Comparison of ENCODE assay signal across 22 cellular contexts in genomic region chr5:6443326-6443725, GRCh38. TPM values are rescaled to one million over a fixed set of nuclear protein-coding genes. Genes with fewer than 3 reads are reported as not detected.
"Had no signal": no experiment of that assay in that cellular context is flagged by ENCODE, and none has a peak within 500 bp of the region (broad histone marks: within the 10 kb centered on the region; RNA-seq: fewer than 3 reads in every experiment).

No MANE protein-coding gene starts in this region.

- H3K4me3 ChIP-seq: colonic mucosa, dorsolateral prefrontal cortex, esophagus muscularis mucosa, gastroesophageal sphincter, heart right ventricle, left lung, lower lobe of right lung had no signal

- H3K36me3 ChIP-seq: colonic mucosa, esophagus muscularis mucosa, gastroesophageal sphincter, heart right ventricle, left lung, lower lobe of right lung had no signal

- H3K27me3 ChIP-seq: colonic mucosa, dorsolateral prefrontal cortex, heart right ventricle had no signal

- H3K9me3 ChIP-seq: colonic mucosa had no signal

- H3K27ac ChIP-seq: colonic mucosa, dorsolateral prefrontal cortex, esophagus muscularis mucosa, foreskin keratinocyte, gastroesophageal sphincter, heart right ventricle, left lung, lower lobe of right lung had no signal

- H3K4me1 ChIP-seq: colonic mucosa, esophagus muscularis mucosa, foreskin keratinocyte, gastroesophageal sphincter, heart right ventricle, left lung, lower lobe of right lung had no signal

- ATAC-seq: foreskin keratinocyte; gastroesophageal sphincter; heart right ventricle; left cardiac atrium; left lung; left ventricle myocardium superior; lower lobe of right lung; naive thymus-derived CD4-positive, alpha-beta T cell had no signal

- DNase-seq: colonic mucosa; dermis blood vessel endothelial cell; dorsolateral prefrontal cortex; effector CD4-positive, alpha-beta T cell; effector memory CD4-positive, alpha-beta T cell; foreskin keratinocyte; heart right ventricle; hippocampal formation; left cardiac atrium; left lung; left ventricle myocardium superior; lower lobe of right lung; mesenchymal stem cell; midbrain; naive thymus-derived CD4-positive, alpha-beta T cell had no signal

RNA-seq across cellular contexts. Expression of gene UBE2QL1, which starts 5.3 kb away (rescaled TPM):
- total RNA-seq: epithelial cell of proximal tubule, fibroblast of lung, fibroblast of villous mesenchyme, foreskin keratinocyte, lower lobe of right lung, mononuclear cell had no signal
- polyA plus RNA-seq: fibroblast of lung; foreskin keratinocyte; keratinocyte; naive thymus-derived CD4-positive, alpha-beta T cell had no signal
